9 cellular contexts compared by ENCODE assay signal in genomic region chr13:95641961-95642621, GRCh38. TPM values are rescaled to one million over a fixed set of nuclear protein-coding genes. Genes with fewer than 3 reads are reported as not detected.
DNase-seq lines count a peak whose midpoint lies in the region; ATAC-seq and TF ChIP-seq lines count a peak whose summit lies in the region.
"Had no signal": no experiment of that assay in that cellular context is flagged by ENCODE, and none has a peak within 500 bp of the region (broad histone marks: within the 10 kb centered on the region; RNA-seq: fewer than 3 reads in every experiment).

No MANE protein-coding gene starts in this region.

- CTCF ChIA-PET in PC-9 (lab: Charles Lee) = no interaction called here

- H3K4me1 ChIP-seq in GM23248 (ENCODE audit: insufficient read depth) (peaks cover 12% of the 10 kb centered on the region), iPS DF 6.9 (ENCODE audit: control insufficient read depth, insufficient read depth, low read length) (no peaks in the 10 kb centered on the region; the same call in 1 of the 2 replicates), skeletal muscle tissue (ENCODE audit: control insufficient read depth in 3 of 3, insufficient read depth in 3 of 3, low read length in 3 of 3) (peaks cover 7 to 14% (median 12%) of the 10 kb centered on the region in 3 donors), PC-9 (replicated peaks; ENCODE audit: insufficient read depth) (no peaks in the 10 kb centered on the region)

- 0 out of 2 replicates have a peak, but pooled peaks cover 7% of the 10 kb centered on the region for H3F3A ChIP-seq in GM23248 (ENCODE audit: insufficient read depth)
- H3F3A ChIP-seq in PC-9 (ENCODE audit: insufficient read depth, low read depth) = no peaks in the 10 kb centered on the region

- 18 to 19% methylated on average over 28 to 34 of the region's 41 CpGs for WGBS in GM23248 (ENCODE audit: low coverage in 1 of 2, low lambda C conversion rate in 2 of 2, missing lambda C conversion rate in 2 of 2), 2 experiments
- no CpG with 5 or more reads among the region's 41 CpGs for WGBS in iPS DF 6.9 (ENCODE audit: insufficient coverage, insufficient read length)

- H3K4me2 ChIP-seq in GM23248 (ENCODE audit: unreplicated experiment) (peak overlapping the region; percentile 90), PC-9 (no peak overlapping the region)

- peak overlapping the region; percentile 76 for H3K9ac ChIP-seq in GM23248
- H3K9ac ChIP-seq in skeletal muscle tissue (ENCODE audit: low read depth in 1 of 3, low read length in 3 of 3) = peak overlapping the region in 2 of 3 donors; percentile 10 to 50

- H3K9me2 ChIP-seq in GM23248 (ENCODE audit: insufficient read depth) (no peaks in the 10 kb centered on the region), PC-9 (ENCODE audit: insufficient read depth) (no peaks in the 10 kb centered on the region; the same call in 1 of the 2 replicates)

- intact Hi-C loops in PC-9 (cut with micrococcal nuclease; ENCODE audit: unreplicated experiment) = no loop called here

- H3K9me3 ChIP-seq in GM23248 (ENCODE audit: low read depth) (no peaks in the 10 kb centered on the region), iPS DF 6.9 (ENCODE audit: control insufficient read depth, insufficient read depth, low read length) (no peaks in the 10 kb centered on the region), skeletal muscle tissue (ENCODE audit: control insufficient read depth in 3 of 3, low read length in 3 of 3) (no peaks in the 10 kb centered on the region), WERI-Rb-1 (ENCODE audit: severe bottlenecking) (no peaks in the 10 kb centered on the region), PC-9 (ENCODE audit: insufficient read depth, low read depth) (no peaks in the 10 kb centered on the region)
- H3K9me3 ChIP-seq: adrenal gland had no signal

- peak overlapping the region; percentile 79 for H3K4me3 ChIP-seq in GM23248
- peak overlapping the region; percentile 74 for H3K4me3 ChIP-seq in astrocyte of the cerebellum (ENCODE audit: low read depth, low read length)
- peak overlapping the region; percentile 9; the same call in 1 of the 2 replicates for H3K4me3 ChIP-seq in iPS DF 6.9 (ENCODE audit: low read length)
- peak overlapping the region; percentile 36 to 56 (median 48) for H3K4me3 ChIP-seq in skeletal muscle tissue (ENCODE audit: low read length in 3 of 3)
- no peak overlapping the region for H3K4me3 ChIP-seq in WERI-Rb-1 (ENCODE audit: low read depth, low read length)
- no peak overlapping the region for H3K4me3 ChIP-seq in PC-9

- BruUV-seq in PC-9 (replicated peaks; lab: Mats Ljungman, UMichigan) = no TSS peak

- no peak for ATAC-seq in GM21737 (IDR thresholded peaks at IDR 0.05; ENCODE audit: unreplicated experiment)

- POLR2A ChIA-PET in PC-9 (lab: Charles Lee; ENCODE audit: unreplicated experiment) = no interaction called here

- H3K27me3 ChIP-seq in GM23248 (replicated peaks; ENCODE audit: insufficient read depth) (no peaks in the 10 kb centered on the region), iPS DF 6.9 (ENCODE audit: control insufficient read depth, insufficient read depth, low read length) (no peaks in the 10 kb centered on the region; the same call in 1 of the 2 replicates), skeletal muscle tissue (ENCODE audit: control insufficient read depth in 3 of 3, insufficient read depth in 3 of 3, low read length in 3 of 3) (peaks cover 9 to 21% (median 20%) of the 10 kb centered on the region in 3 donors), WERI-Rb-1 (ENCODE audit: insufficient read depth, low read depth, severe bottlenecking) (no peaks in the 10 kb centered on the region), PC-9 (ENCODE audit: insufficient read depth, low read depth) (no peaks in the 10 kb centered on the region)
- H3K27me3 ChIP-seq: adrenal gland had no signal

- in situ Hi-C loops in GM23248 (cut with MboI) = no loop called here
- in situ Hi-C loops in astrocyte of the cerebellum (cut with HindIII; ENCODE audit: low sequenced_read_pairs) = loop anchor here (25.0 kb wide), 1 partner anchor 195 kb away; no protein-coding TSS in a partner anchor

- no peaks in the 10 kb centered on the region for H4K20me1 ChIP-seq in GM23248 (ENCODE audit: insufficient read depth)
- no peaks in the 10 kb centered on the region for H4K20me1 ChIP-seq in PC-9 (ENCODE audit: insufficient read depth)

- H3K79me2 ChIP-seq in GM23248 (ENCODE audit: insufficient read depth) (peaks cover 24% of the 10 kb centered on the region), PC-9 (ENCODE audit: low read depth) (no peaks in the 10 kb centered on the region)

- TF ChIP-seq CTCF in astrocyte of the cerebellum (IDR thresholded peaks at IDR 0.05; ENCODE audit: low read depth, low read length, missing control alignments) (no peak), WERI-Rb-1 (IDR thresholded peaks at IDR 0.05; ENCODE audit: low read depth, low read length) (no peak), PC-9 (conservative IDR thresholded peaks at IDR 0.05) (no peak)

- no peak overlapping the region for H3K27ac ChIP-seq in GM23248
- H3K27ac ChIP-seq in iPS DF 6.9 (ENCODE audit: low read length) = no peak overlapping the region
- H3K27ac ChIP-seq in skeletal muscle tissue (ENCODE audit: low read depth, low read length) = no peak overlapping the region
- no peak overlapping the region for H3K27ac ChIP-seq in WERI-Rb-1
- H3K27ac ChIP-seq in PC-9 = no peak overlapping the region
- H3K27ac ChIP-seq: adrenal gland had no signal

- H2AFZ ChIP-seq in GM23248 (peak overlapping the region; percentile 73), PC-9 (no peak overlapping the region)

- DNase-seq in GM23248 (peak; percentile 77), astrocyte of the cerebellum (ENCODE audit: low read depth) (no peak), iPS DF 6.9 (ENCODE audit: low read depth, low spot score) (no peak), foreskin melanocyte (no peak), WERI-Rb-1 (no peak), PC-9 (no peak)

- peaks cover 8% of the 10 kb centered on the region; the same call in 1 of the 2 replicates for H3K36me3 ChIP-seq in GM23248 (ENCODE audit: low read depth)
- H3K36me3 ChIP-seq in iPS DF 6.9 (ENCODE audit: control insufficient read depth, insufficient read depth, low read length) = no peaks in the 10 kb centered on the region
- H3K36me3 ChIP-seq in skeletal muscle tissue (ENCODE audit: control insufficient read depth in 3 of 3, insufficient read depth in 3 of 3, low read length in 3 of 3) = no peaks in the 10 kb centered on the region
- peaks cover 56% of the 10 kb centered on the region for H3K36me3 ChIP-seq in WERI-Rb-1
- no peaks in the 10 kb centered on the region for H3K36me3 ChIP-seq in PC-9 (ENCODE audit: low read depth)
- H3K36me3 ChIP-seq: adrenal gland had no signal

RNA-seq across cellular contexts. Expression of gene DZIP1, which starts 2.4 kb away (rescaled TPM):
- 22.8 and 25.3 TPM in 2 replicates for total RNA-seq in GM23248 (2014; rRNA removed; shearing (Covaris generic))
- 5.8 and 8.0 TPM in 2 replicates for polyA plus RNA-seq in GM23248 (2016; fragmentation: Nextera tagmentation; extraction: Ambion mirVana)
- total RNA-seq in skeletal muscle tissue (11.0 TPM), PC-9 (2021) (not detected in 2 replicates)

RNA-seq across cellular contexts. Expression of gene DNAJC3, which starts 34.8 kb away (rescaled TPM):
- total RNA-seq in GM23248 (2014; rRNA removed; shearing (Covaris generic)) = 42.1 and 42.4 TPM in 2 replicates
- 39.1 and 39.5 TPM in 2 replicates for polyA plus RNA-seq in GM23248 (2016; fragmentation: Nextera tagmentation; extraction: Ambion mirVana)
- total RNA-seq in skeletal muscle tissue (23.5 TPM), PC-9 (2021) (8.1 and 10.5 TPM in 2 replicates)

Comparison
In these comparisons a context has a peak if more than half of its experiments do, and no peak if none do; other contexts are left out.
1. H3K4me3 ChIP-seq: peak in GM23248 (single experiment), astrocyte of the cerebellum (single experiment), iPS DF 6.9 (single experiment) and skeletal muscle tissue (3 of 3); none in WERI-Rb-1 (single experiment) and PC-9 (single experiment).
2. RNA of gene DZIP1, which starts 2.4 kb away (total RNA-seq): 22.8 to 25.3 TPM in GM23248 and 11.0 TPM in skeletal muscle tissue (single experiment); not detected in PC-9; every median in the first group is over 10 times any median in the second.